Comparison of ENCODE assay signal across 2 cellular contexts in genomic region chr21:25997788-25998611, GRCh38.
TF ChIP-seq lines count a peak whose summit lies in the region.

No MANE protein-coding gene starts in this region.

TF ChIP-seq in GM12878, 131 proteins besides CTCF, POLR2A, EP300 and RAD21 (continued from another document):
- TF ChIP-seq SP1 (IDR thresholded peaks at IDR 0.05; ENCODE audit: low read depth, low read length), result no peak
- TF ChIP-seq MYB (IDR thresholded peaks at IDR 0.05; ENCODE audit: borderline replicate concordance, low read depth, low read length), result no peak
- no peak for TF ChIP-seq CHD2 (IDR thresholded peaks at IDR 0.05; ENCODE audit: borderline replicate concordance, low read depth, low read length)
- TF ChIP-seq BCLAF1 (IDR thresholded peaks at IDR 0.05), result no peak
- TF ChIP-seq, protein P1, sequence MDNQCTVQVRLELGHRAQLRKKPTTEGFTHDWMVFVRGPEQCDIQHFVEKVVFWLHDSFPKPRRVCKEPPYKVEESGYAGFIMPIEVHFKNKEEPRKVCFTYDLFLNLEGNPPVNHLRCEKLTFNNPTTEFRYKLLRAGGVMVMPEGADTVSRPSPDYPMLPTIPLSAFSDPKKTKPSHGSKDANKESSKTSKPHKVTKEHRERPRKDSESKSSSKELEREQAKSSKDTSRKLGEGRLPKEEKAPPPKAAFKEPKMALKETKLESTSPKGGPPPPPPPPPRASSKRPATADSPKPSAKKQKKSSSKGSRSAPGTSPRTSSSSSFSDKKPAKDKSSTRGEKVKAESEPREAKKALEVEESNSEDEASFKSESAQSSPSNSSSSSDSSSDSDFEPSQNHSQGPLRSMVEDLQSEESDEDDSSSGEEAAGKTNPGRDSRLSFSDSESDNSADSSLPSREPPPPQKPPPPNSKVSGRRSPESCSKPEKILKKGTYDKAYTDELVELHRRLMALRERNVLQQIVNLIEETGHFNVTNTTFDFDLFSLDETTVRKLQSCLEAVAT (IDR thresholded peaks at IDR 0.05), result no peak
- TF ChIP-seq SUZ12 (IDR thresholded peaks at IDR 0.05; ENCODE audit: unreplicated experiment), result no peak
- no peak for TF ChIP-seq NR2C2 (IDR thresholded peaks at IDR 0.05; ENCODE audit: borderline replicate concordance, control insufficient read depth, insufficient read length, low read depth)
- TF ChIP-seq USF2 (IDR thresholded peaks at IDR 0.05; ENCODE audit: borderline replicate concordance, low read depth, low read length), result no peak

TF ChIP-seq in liver, 16 proteins besides CTCF, POLR2A, EP300 and RAD21 (continued from another document):
- TF ChIP-seq, protein P2, sequence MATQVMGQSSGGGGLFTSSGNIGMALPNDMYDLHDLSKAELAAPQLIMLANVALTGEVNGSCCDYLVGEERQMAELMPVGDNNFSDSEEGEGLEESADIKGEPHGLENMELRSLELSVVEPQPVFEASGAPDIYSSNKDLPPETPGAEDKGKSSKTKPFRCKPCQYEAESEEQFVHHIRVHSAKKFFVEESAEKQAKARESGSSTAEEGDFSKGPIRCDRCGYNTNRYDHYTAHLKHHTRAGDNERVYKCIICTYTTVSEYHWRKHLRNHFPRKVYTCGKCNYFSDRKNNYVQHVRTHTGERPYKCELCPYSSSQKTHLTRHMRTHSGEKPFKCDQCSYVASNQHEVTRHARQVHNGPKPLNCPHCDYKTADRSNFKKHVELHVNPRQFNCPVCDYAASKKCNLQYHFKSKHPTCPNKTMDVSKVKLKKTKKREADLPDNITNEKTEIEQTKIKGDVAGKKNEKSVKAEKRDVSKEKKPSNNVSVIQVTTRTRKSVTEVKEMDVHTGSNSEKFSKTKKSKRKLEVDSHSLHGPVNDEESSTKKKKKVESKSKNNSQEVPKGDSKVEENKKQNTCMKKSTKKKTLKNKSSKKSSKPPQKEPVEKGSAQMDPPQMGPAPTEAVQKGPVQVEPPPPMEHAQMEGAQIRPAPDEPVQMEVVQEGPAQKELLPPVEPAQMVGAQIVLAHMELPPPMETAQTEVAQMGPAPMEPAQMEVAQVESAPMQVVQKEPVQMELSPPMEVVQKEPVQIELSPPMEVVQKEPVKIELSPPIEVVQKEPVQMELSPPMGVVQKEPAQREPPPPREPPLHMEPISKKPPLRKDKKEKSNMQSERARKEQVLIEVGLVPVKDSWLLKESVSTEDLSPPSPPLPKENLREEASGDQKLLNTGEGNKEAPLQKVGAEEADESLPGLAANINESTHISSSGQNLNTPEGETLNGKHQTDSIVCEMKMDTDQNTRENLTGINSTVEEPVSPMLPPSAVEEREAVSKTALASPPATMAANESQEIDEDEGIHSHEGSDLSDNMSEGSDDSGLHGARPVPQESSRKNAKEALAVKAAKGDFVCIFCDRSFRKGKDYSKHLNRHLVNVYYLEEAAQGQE (IDR thresholded peaks at IDR 0.05), result no peak
- TF ChIP-seq GABPA (IDR thresholded peaks at IDR 0.05 in 1 of 2, conservative IDR thresholded peaks at IDR 0.05 in 1 of 2), result no peak
- peak; percentile 25 to 31 for TF ChIP-seq RXRA (IDR thresholded peaks at IDR 0.05)
- TF ChIP-seq ATF3 (IDR thresholded peaks at IDR 0.05), result no peak
- TF ChIP-seq TAF1 (conservative IDR thresholded peaks at IDR 0.05), result no peak
TF ChIP-seq in liver: peak in this region for 1.
